ENCODE assay signal across 12 cellular contexts in genomic region chr2:206435738-206436137, GRCh38. TPM values are rescaled to one million over a fixed set of nuclear protein-coding genes. Genes with fewer than 3 reads are reported as not detected.
"Had no signal": no experiment of that assay in that cellular context is flagged by ENCODE, and none has a peak within 500 bp of the region (broad histone marks: within the 10 kb centered on the region; RNA-seq: fewer than 3 reads in every experiment).

No MANE protein-coding gene starts in this region.

- DNase-seq: activated naive CD4-positive, alpha-beta T cell treated with Interleukin-2 at 50 U/mL for 16 hours; heart left ventricle; immature natural killer cell; left cardiac atrium; naive B cell; retina; stimulated activated CD4-positive, alpha-beta T cell treated with anti-CD3 and anti-CD28 coated beads, Interleukin-4, amount 100 ng/mL, for 1 hour; stimulated activated naive B cell treated with anti-CD40 and anti-IgM and Interleukin-4, amounts not matched to agents 10 μg/mL and 1 μg/mL and 100 μg/mL, for 72 hours; thyroid gland had no signal

- H3K36me3 ChIP-seq: esophagus muscularis mucosa, heart left ventricle, neutrophil, thyroid gland had no signal

- H3K27ac ChIP-seq: esophagus muscularis mucosa, heart left ventricle, neutrophil, thyroid gland had no signal

- H3K9me3 ChIP-seq: esophagus muscularis mucosa, heart left ventricle, neutrophil, thyroid gland had no signal

- ATAC-seq: heart left ventricle; left cardiac atrium; stimulated activated naive B cell treated with anti-CD40 and anti-IgM and Interleukin-4, amounts not matched to agents 10 μg/mL and 1 μg/mL and 100 μg/mL, for 72 hours had no signal

- H3K4me3 ChIP-seq: esophagus muscularis mucosa, heart left ventricle, lung, thyroid gland had no signal

- H3K27me3 ChIP-seq: thyroid gland had no signal

- H3K4me1 ChIP-seq: esophagus muscularis mucosa, heart left ventricle, thyroid gland had no signal

RNA-seq across cellular contexts. Expression of gene ADAM23, which starts 7.6 kb away (rescaled TPM):
- polyA plus RNA-seq: immature natural killer cell had no signal
